Comparison of ENCODE assay signal across 8 cellular contexts in genomic region chr2:217785544-217786045, GRCh38.
A peak's percentile ranks its signal among the peaks of the same experiment; 100 is the strongest.
DNase-seq lines count a peak whose midpoint lies in the region; ATAC-seq, FAIRE-seq and TF ChIP-seq lines count a peak whose summit lies in the region.

No MANE protein-coding gene starts in this region.

- peak; percentile 95 to 97 for TF ChIP-seq RAD21 in A549 (conservative IDR thresholded peaks at IDR 0.05 in 1 of 2, IDR thresholded peaks at IDR 0.05 in 1 of 2)

- H3K27me3 Mint-ChIP-seq in nephron progenitor cell (ENCODE audit: low read depth, poor library complexity), result peaks cover 22% of the 10 kb centered on the region

- TF ChIP-seq EP300 in A549 (IDR thresholded peaks at IDR 0.05), result no peak

- POLR2A ChIA-PET in A549 (lab: Yijun Ruan, JAX), result no interaction called here

- peaks cover 3% of the 10 kb centered on the region; the same call in 1 of the 3 replicates for H3K4me1 ChIP-seq in A549

- peak; percentile 85 to 90 for ATAC-seq in A549
- peak; percentile 63 for ATAC-seq in GM18498 (IDR thresholded peaks at IDR 0.05; ENCODE audit: unreplicated experiment)

- DNase-seq in A549 (ENCODE audit: low read depth in 1 of 2, low spot score in 1 of 2) (peak; percentile 63 to 72), HK-2 (ENCODE audit: unreplicated experiment) (peak; percentile 80), OCI-M1 (lab: John Stamatoyannopoulos, UW) (peak; percentile 81), fibroblast of mammary gland (ENCODE audit: low read depth) (peak; percentile 65), nephron progenitor cell (peak; percentile 93)
- peak; percentile 77 for DNase-seq in activated T-cell treated with anti-CD3 and anti-CD28 coated beads, Interleukin-2, amount 50 U/mL, for 1 hour
- DNase-seq in stimulated activated naive CD4-positive, alpha-beta T cell treated with Interleukin-2 at 50 U/mL for 16 hours (lab: John Stamatoyannopoulos, UW), result peak; percentile 66

- TF ChIP-seq POLR2A in A549 (IDR thresholded peaks at IDR 0.05; ENCODE audit: low read length), result no peak

- TF ChIP-seq CTCF in A549 (IDR thresholded peaks at IDR 0.05) (peak; percentile 95), fibroblast of mammary gland (conservative IDR thresholded peaks at IDR 0.05; ENCODE audit: control insufficient read depth, insufficient read depth, low read depth, low read length) (peak; percentile 96), nephron progenitor cell (IDR thresholded peaks at IDR 0.05) (peak; percentile 96)

- peaks cover 12% of the 10 kb centered on the region for H3K36me3 Mint-ChIP-seq in nephron progenitor cell (ENCODE audit: low read depth)

- H3K9me3 ChIP-seq in A549, result peaks cover 7% of the 10 kb centered on the region; the same call in 2 of the 3 replicates

- peak overlapping the region; percentile 60; the same call in 2 of the 3 replicates for H3K4me2 ChIP-seq in A549

- CTCF ChIA-PET in A549 (lab: Yijun Ruan, JAX), result interaction anchor here (0.5 to 8.9 kb wide), 77 partner anchors 10 to 1701 kb away, joined by 3 to 282 read pairs (median 4); partner anchors contain the start of genes RUFY4 and TNS1

- no peak overlapping the region for H3K27ac ChIP-seq in A549

- H3K4me1 Mint-ChIP-seq in nephron progenitor cell, result peaks cover 17% of the 10 kb centered on the region

- FAIRE-seq in A549 (lab: Jason Lieb, UNC), result peak; percentile 36

- WGBS in A549 (ENCODE audit: missing lambda C conversion rate), result 18% methylated on average over 10 of the region's 10 CpGs

- no peak overlapping the region for H3K4me3 Mint-ChIP-seq in nephron progenitor cell

- H3K4me3 ChIP-seq in A549 (no peak overlapping the region), fibroblast of mammary gland (ENCODE audit: control insufficient read depth, low read depth, low read length) (no peak overlapping the region)

- no peak overlapping the region for H3K27ac Mint-ChIP-seq in nephron progenitor cell

- H3K9me3 Mint-ChIP-seq in nephron progenitor cell, result peaks cover 34% of the 10 kb centered on the region

TF ChIP-seq in A549, 52 proteins besides CTCF, POLR2A, EP300 and RAD21:
- TF ChIP-seq E2F6 (IDR thresholded peaks at IDR 0.05; ENCODE audit: borderline replicate concordance, low read depth) (no peak), KDM5A (IDR thresholded peaks at IDR 0.05) (no peak), ELK1 (IDR thresholded peaks at IDR 0.05; ENCODE audit: low read depth, low read length) (no peak), BCL3 (IDR thresholded peaks at IDR 0.05) (no peak), TFCP2L1 (CRISPR knock-in tag; IDR thresholded peaks at IDR 0.05) (no peak), SMC3 (IDR thresholded peaks at IDR 0.05) (peak; percentile 82), SREBF2 (IDR thresholded peaks at IDR 0.05) (no peak)
